22 cellular contexts compared by ENCODE assay signal in the genomic region with DNA sequence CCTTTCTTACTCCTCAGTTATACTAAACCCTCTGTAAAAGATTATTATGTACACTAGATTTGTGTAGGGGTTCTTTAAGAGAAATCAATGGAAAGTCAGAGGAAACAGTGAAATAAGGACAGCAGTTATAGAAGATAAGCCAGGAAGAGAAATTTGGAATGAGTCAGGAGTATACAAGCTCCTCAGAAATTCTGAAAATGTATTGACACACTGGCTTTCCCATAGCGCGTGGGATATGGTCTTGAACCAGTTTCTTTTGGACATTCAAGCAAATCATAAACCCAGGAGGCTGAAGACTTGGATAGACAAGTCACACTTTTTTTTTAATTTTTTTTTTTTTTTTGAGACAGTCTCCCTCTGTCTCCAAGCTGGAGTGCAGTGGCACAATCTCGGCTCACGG.
"Had no signal": no experiment of that assay in that cellular context is flagged by ENCODE, and none has a peak within 500 bp of the region (broad histone marks: within the 10 kb centered on the region; RNA-seq: fewer than 3 reads in every experiment).

No MANE protein-coding gene starts in this region.

- DNase-seq: activated CD4-positive, alpha-beta T cell treated with anti-CD3 and anti-CD28 coated beads, Interleukin-2, amount 10 ng/mL, durations not matched to agents 24 days and 14 days; activated CD8-positive, alpha-beta memory T cell treated with anti-CD3 and anti-CD28 coated beads, Interleukin-2, amount 10 ng/mL, durations not matched to agents 7 days and 5 days; activated CD8-positive, alpha-beta T cell treated with anti-CD3 and anti-CD28 coated beads for 36 hours; activated effector memory CD4-positive, alpha-beta T cell treated with anti-CD3 and anti-CD28 coated beads, Interleukin-2, amount 50 U/mL, for 16 hours; activated naive CD4-positive, alpha-beta T cell treated with anti-CD3 and anti-CD28 coated beads, Interleukin-2, amount 10 ng/mL, durations not matched to agents 7 days and 5 days; activated T-cell treated with anti-CD3 and anti-CD28 coated beads for 4 hours; body of pancreas; dermis blood vessel endothelial cell; effector CD8-positive, alpha-beta T cell; erythroblast; heart left ventricle; left cardiac atrium; nucleus accumbens; right lobe of liver; stimulated activated CD4-positive, alpha-beta T cell treated with anti-CD3 and anti-CD28 coated beads, Interleukin-15, amount 100 ng/mL, for 24 hours; stomach had no signal

- ATAC-seq: activated CD4-positive, CD25-positive, alpha-beta regulatory T cell treated with anti-CD3 and anti-CD28 coated beads, Interleukin-2, amount 50 U/mL, for 24 hours; activated CD8-positive, alpha-beta memory T cell treated with anti-CD3 and anti-CD28 coated beads, Interleukin-2, amount 10 ng/mL, durations not matched to agents 7 days and 5 days; activated CD8-positive, alpha-beta T cell treated with anti-CD3 and anti-CD28 coated beads for 36 hours; body of pancreas; heart left ventricle; left cardiac atrium; right lobe of liver; stimulated activated memory B cell treated with anti-CD40 and anti-IgM and Interleukin-4, amounts not matched to agents 10 μg/mL and 1 μg/mL and 100 μg/mL, for 72 hours had no signal

- H3K4me2 ChIP-seq: smooth muscle cell had no signal

- H3K4me1 ChIP-seq: body of pancreas, heart left ventricle, right lobe of liver, suprapubic skin, tibial nerve had no signal

- H3K27me3 ChIP-seq: body of pancreas, heart left ventricle, right lobe of liver, stomach, suprapubic skin, tibial nerve had no signal

- H3K9me3 ChIP-seq: body of pancreas, heart left ventricle, right lobe of liver, stomach, suprapubic skin, tibial nerve had no signal

- H3K36me3 ChIP-seq: heart left ventricle, right lobe of liver, stomach, suprapubic skin, tibial nerve had no signal

- H3K4me3 ChIP-seq: body of pancreas, heart left ventricle, right lobe of liver, smooth muscle cell, stomach, suprapubic skin, tibial nerve had no signal

- H3K27ac ChIP-seq: body of pancreas, heart left ventricle, right lobe of liver, stomach, suprapubic skin, tibial nerve, VCaP had no signal
